In genomic region chr12:13307143-13307831, GRCh38 we compare ENCODE assay signal across 26 cellular contexts.
"Had no signal": no experiment of that assay in that cellular context is flagged by ENCODE, and none has a peak within 500 bp of the region (broad histone marks: within the 10 kb centered on the region; RNA-seq: fewer than 3 reads in every experiment).

No MANE protein-coding gene starts in this region.

- H3K27me3 ChIP-seq: gastroesophageal sphincter, hepatocyte, neural progenitor cell, ovary, stomach, thyroid gland, vagina had no signal

- H3K27ac Mint-ChIP-seq: effector memory CD8-positive, alpha-beta T cell; mesothelial cell of epicardium; naive B cell; natural killer cell treated with Interleukin-12 subunit alpha and Interleukin-12 subunit beta and Interleukin-15 and Interleukin-18, amount 100 ng/mL, for 72 hours; neural progenitor cell had no signal

- H3K36me3 Mint-ChIP-seq: mesothelial cell of epicardium; naive B cell; natural killer cell treated with Interleukin-12 subunit alpha and Interleukin-12 subunit beta and Interleukin-15 and Interleukin-18, amount 100 ng/mL, for 72 hours; neural progenitor cell had no signal

- H3K4me3 ChIP-seq: esophagus squamous epithelium, gastroesophageal sphincter, heart left ventricle, hepatocyte, mucosa of descending colon, neural progenitor cell, ovary, psoas muscle, stomach, thyroid gland, vagina had no signal

- H2AFZ ChIP-seq: hepatocyte, neural progenitor cell had no signal

- H3K9ac ChIP-seq: neural progenitor cell had no signal

- H3K4me1 Mint-ChIP-seq: mesothelial cell of epicardium, naive B cell had no signal

- H3K4me1 ChIP-seq: esophagus squamous epithelium, gastroesophageal sphincter, heart left ventricle, neural progenitor cell, psoas muscle, stomach, thyroid gland, vagina had no signal

- H3K27ac ChIP-seq: esophagus squamous epithelium, gastroesophageal sphincter, heart left ventricle, hepatocyte, neural progenitor cell, ovary, psoas muscle, stomach, thyroid gland, vagina had no signal

- H3K4me2 ChIP-seq: hepatocyte, neural progenitor cell had no signal

- H3K79me2 ChIP-seq: hepatocyte had no signal

- H3K9me3 ChIP-seq: esophagus squamous epithelium, gastroesophageal sphincter, heart left ventricle, mucosa of descending colon, ovary, psoas muscle, stomach, thyroid gland, vagina had no signal

- DNase-seq: cortex of kidney; effector memory CD8-positive, alpha-beta T cell; erythroblast; esophagus squamous epithelium; foreskin fibroblast; heart left ventricle; kidney; mesenchymal stem cell; mucosa of descending colon; naive B cell; ovary; psoas muscle; small intestine; stimulated activated CD4-positive, alpha-beta T cell treated with anti-CD3 and anti-CD28 coated beads, Interleukin-15, amount 100 ng/mL, for 24 hours; stimulated activated CD4-positive, alpha-beta T cell treated with anti-CD3 and anti-CD28 coated beads, Interleukin-2, amount 100 ng/mL, for 48 hours; stimulated activated naive CD4-positive, alpha-beta T cell treated with Interleukin-2 at 50 U/mL for 16 hours; stomach; thyroid gland; trophoblast cell had no signal

- H3K4me3 Mint-ChIP-seq: effector memory CD8-positive, alpha-beta T cell; mesothelial cell of epicardium; naive B cell; natural killer cell treated with Interleukin-12 subunit alpha and Interleukin-12 subunit beta and Interleukin-15 and Interleukin-18, amount 100 ng/mL, for 72 hours; neural progenitor cell had no signal

- H3K9me3 Mint-ChIP-seq: mesothelial cell of epicardium had no signal

- ATAC-seq: effector memory CD8-positive, alpha-beta T cell; gastroesophageal sphincter; left lobe of liver; mucosa of descending colon; natural killer cell treated with Interleukin-12 subunit alpha and Interleukin-12 subunit beta and Interleukin-15 and Interleukin-18, amount 100 ng/mL, for 72 hours; psoas muscle had no signal

- H3K36me3 ChIP-seq: esophagus squamous epithelium, gastroesophageal sphincter, heart left ventricle, neural progenitor cell, ovary, stomach, thyroid gland, vagina had no signal
